19 cellular contexts compared by ENCODE assay signal in genomic region chr15:88035381-88035780, GRCh38.
"Had no signal": no experiment of that assay in that cellular context is flagged by ENCODE, and none has a peak within 500 bp of the region (broad histone marks: within the 10 kb centered on the region; RNA-seq: fewer than 3 reads in every experiment).

No MANE protein-coding gene starts in this region.

- H3K27me3 ChIP-seq: testis, uterus had no signal

- H3K9me3 ChIP-seq: esophagus muscularis mucosa, testis, uterus had no signal

- H3K36me3 ChIP-seq: esophagus muscularis mucosa, uterus had no signal

- H3K27ac ChIP-seq: esophagus muscularis mucosa, testis, uterus had no signal

- H3K27ac Mint-ChIP-seq: activated naive CD4-positive, alpha-beta T cell treated with anti-CD3 and anti-CD28 coated beads, Interleukin-2, amount 50 U/mL, for 24 hours; brain; effector memory CD8-positive, alpha-beta T cell; memory B cell; nephron; stimulated activated naive B cell treated with anti-CD40 and anti-IgM and Interleukin-4, amounts not matched to agents 10 μg/mL and 1 μg/mL and 100 μg/mL, for 72 hours; T-helper 17 cell had no signal

- ATAC-seq: effector memory CD8-positive, alpha-beta T cell; left cardiac atrium; stimulated activated naive B cell treated with anti-CD40 and anti-IgM and Interleukin-4, amounts not matched to agents 10 μg/mL and 1 μg/mL and 100 μg/mL, for 72 hours; T-helper 17 cell had no signal

- H3K36me3 Mint-ChIP-seq: activated naive CD4-positive, alpha-beta T cell treated with anti-CD3 and anti-CD28 coated beads, Interleukin-2, amount 50 U/mL, for 24 hours; memory B cell; stimulated activated naive B cell treated with anti-CD40 and anti-IgM and Interleukin-4, amounts not matched to agents 10 μg/mL and 1 μg/mL and 100 μg/mL, for 72 hours had no signal

- H3K4me3 ChIP-seq: esophagus muscularis mucosa, testis, uterus had no signal

- H3K4me1 Mint-ChIP-seq: memory B cell; nephron; stimulated activated naive B cell treated with anti-CD40 and anti-IgM and Interleukin-4, amounts not matched to agents 10 μg/mL and 1 μg/mL and 100 μg/mL, for 72 hours had no signal

- H3K27me3 Mint-ChIP-seq: brain had no signal

- H3K4me1 ChIP-seq: esophagus muscularis mucosa, uterus had no signal

- H3K9me3 Mint-ChIP-seq: activated naive CD4-positive, alpha-beta T cell treated with anti-CD3 and anti-CD28 coated beads, Interleukin-2, amount 50 U/mL, for 24 hours; memory B cell; nephron had no signal

- H3K4me3 Mint-ChIP-seq: activated naive CD4-positive, alpha-beta T cell treated with anti-CD3 and anti-CD28 coated beads, Interleukin-2, amount 50 U/mL, for 24 hours; brain; effector memory CD8-positive, alpha-beta T cell; memory B cell; nephron; stimulated activated naive B cell treated with anti-CD40 and anti-IgM and Interleukin-4, amounts not matched to agents 10 μg/mL and 1 μg/mL and 100 μg/mL, for 72 hours; T-helper 17 cell had no signal

- DNase-seq: activated gamma-delta T cell treated with Interleukin-2 at 50 U/mL for 16 hours; activated T-cell treated with anti-CD3 and anti-CD28 coated beads, Interleukin-2, amount 50 U/mL, for 1 hour; effector memory CD8-positive, alpha-beta T cell; glutamatergic neuron; hippocampal formation; islet precursor cell; left cardiac atrium; stimulated activated CD4-positive, alpha-beta T cell treated with anti-CD3 and anti-CD28 coated beads, Interleukin-2, amount 100 ng/mL, for 48 hours; stimulated activated CD8-positive, alpha-beta memory T cell treated with anti-CD3 and anti-CD28 coated beads, Interleukin-4, amount 100 ng/mL, for 48 hours; stimulated activated naive B cell treated with anti-CD40 and anti-IgM and Interleukin-4, amounts not matched to agents 10 μg/mL and 1 μg/mL and 100 μg/mL, for 72 hours; T-helper 17 cell; testis; trophoblast cell; uterus had no signal
